In genomic region chr2:231709636-231709980, GRCh38 we compare ENCODE assay signal across 8 cellular contexts. TPM values are rescaled to one million over a fixed set of nuclear protein-coding genes. Genes with fewer than 3 reads are reported as not detected.
A peak's percentile ranks its signal among the peaks of the same experiment; 100 is the strongest.
DNase-seq lines count a peak whose midpoint lies in the region; ATAC-seq and TF ChIP-seq lines count a peak whose summit lies in the region.

No MANE protein-coding gene starts in this region.

- H3K27ac ChIP-seq in GM23338 (ENCODE audit: low read depth) (peak overlapping the region; percentile 99), lung (ENCODE audit: low read depth in 1 of 2, low read length in 1 of 2) (peak overlapping the region; percentile 98), suprapubic skin (peak overlapping the region; percentile 98)

- TF ChIP-seq EP300 in suprapubic skin (IDR thresholded peaks at IDR 0.05) = no peak

- H3K9me3 ChIP-seq in lung (ENCODE audit: control insufficient read depth in 2 of 2, insufficient read depth in 1 of 2, low read length in 1 of 2) (no peaks in the 10 kb centered on the region), suprapubic skin (no peaks in the 10 kb centered on the region)

- H3F3A ChIP-seq in GM23338 (replicated peaks; ENCODE audit: low read depth) = peaks cover 47% of the 10 kb centered on the region

- H3K4me2 ChIP-seq in GM23338 = peak overlapping the region; percentile 100

- no peak overlapping the region for H2AFZ ChIP-seq in GM23338

- peaks cover 30% of the 10 kb centered on the region for H3K4me1 Mint-ChIP-seq in GM23338

- H3K27me3 ChIP-seq in GM23338 (ENCODE audit: insufficient read depth) (no peaks in the 10 kb centered on the region), lung (ENCODE audit: control insufficient read depth, insufficient read depth) (no peaks in the 10 kb centered on the region), suprapubic skin (no peaks in the 10 kb centered on the region)

- ATAC-seq in GM23338 = no peak
- no peak for ATAC-seq in lung (ENCODE audit: insufficient read depth, low FRiP score)
- no peak for ATAC-seq in GM18907 (IDR thresholded peaks at IDR 0.05; ENCODE audit: unreplicated experiment)

- no peak for DNase-seq in GM23338 (ENCODE audit: low spot score)
- DNase-seq in RPMI8226 = peak; percentile 56
- DNase-seq in cerebellar cortex (ENCODE audit: low spot score) = peak; percentile 38
- DNase-seq in lung (ENCODE audit: low spot score) = peak; percentile 64
- peak in 1 of 2 donors; percentile 84 for DNase-seq in suprapubic skin (ENCODE audit: low spot score in 2 of 2)
- DNase-seq in putamen (ENCODE audit: low spot score) = no peak
- no peak for DNase-seq in LoVo (ENCODE audit: low spot score)

- 0% methylated on average over 33 of the region's 33 CpGs for WGBS in lung, 2 donors
- 0% methylated on average over 8 of the region's 33 CpGs for WGBS in suprapubic skin

- H3K9me3 Mint-ChIP-seq in GM23338 = peaks cover 22% of the 10 kb centered on the region

- TF ChIP-seq CTCF in GM23338 (conservative IDR thresholded peaks at IDR 0.05; ENCODE audit: low read depth in 2 of 2) (no peak), lung (IDR thresholded peaks at IDR 0.05; ENCODE audit: control extremely low read depth, extremely low read depth) (no peak), suprapubic skin (IDR thresholded peaks at IDR 0.05) (no peak)

- H3K36me3 ChIP-seq in GM23338 (ENCODE audit: insufficient read depth) (peaks cover 29% of the 10 kb centered on the region), lung (ENCODE audit: control insufficient read depth in 2 of 2, insufficient read depth in 2 of 2, low read length in 2 of 2) (peaks cover 0 to 15% of the 10 kb centered on the region in 2 donors), suprapubic skin (peaks cover 18% of the 10 kb centered on the region)

- peaks cover 65% of the 10 kb centered on the region for H3K27me3 Mint-ChIP-seq in GM23338 (ENCODE audit: insufficient read depth, low read depth, poor library complexity)

- H3K36me3 Mint-ChIP-seq in GM23338 (ENCODE audit: low read depth) = peaks cover 56% of the 10 kb centered on the region

- no peak for TF ChIP-seq POLR2A in suprapubic skin (IDR thresholded peaks at IDR 0.05)

- H3K4me3 ChIP-seq in GM23338 (peak overlapping the region; percentile 88), lung (peak overlapping the region; percentile 63), suprapubic skin (peak overlapping the region; percentile 98)

- H3K4me3 Mint-ChIP-seq in GM23338 = peak overlapping the region; percentile 95

- H4K20me1 ChIP-seq in GM23338 (replicated peaks; ENCODE audit: insufficient read depth) = peaks cover 17% of the 10 kb centered on the region

- H3K27ac Mint-ChIP-seq in GM23338 = peak overlapping the region; percentile 99

- H3K4me1 ChIP-seq in GM23338 (ENCODE audit: insufficient read depth) = peaks cover 35% of the 10 kb centered on the region
- peaks cover 3 to 15% of the 10 kb centered on the region in 2 donors for H3K4me1 ChIP-seq in lung (ENCODE audit: control insufficient read depth in 2 of 2, insufficient read depth in 2 of 2, low read length in 2 of 2)
- peaks cover 52% of the 10 kb centered on the region for H3K4me1 ChIP-seq in suprapubic skin

- H3K9me2 ChIP-seq in GM23338 (ENCODE audit: insufficient read depth) = no peaks in the 10 kb centered on the region

- peaks cover 72% of the 10 kb centered on the region for H3K79me2 ChIP-seq in GM23338 (replicated peaks; ENCODE audit: insufficient read depth)

TF ChIP-seq in GM23338, 12 proteins besides CTCF, POLR2A, EP300 and RAD21 (continues in another document):
- TF ChIP-seq REST (IDR thresholded peaks at IDR 0.05; ENCODE audit: unreplicated experiment) (no peak), EZH2phosphoT487 (IDR thresholded peaks at IDR 0.05; ENCODE audit: unreplicated experiment) (no peak), JUNB (IDR thresholded peaks at IDR 0.05; ENCODE audit: unreplicated experiment) (no peak), STAT1 (IDR thresholded peaks at IDR 0.05; ENCODE audit: unreplicated experiment) (no peak), ZNF331 (CRISPR knock-in tag; IDR thresholded peaks at IDR 0.05; ENCODE audit: low read depth) (no peak), ZNF114 (CRISPR knock-in tag; IDR thresholded peaks at IDR 0.05) (no peak)
- TF ChIP-seq, protein P1, sequence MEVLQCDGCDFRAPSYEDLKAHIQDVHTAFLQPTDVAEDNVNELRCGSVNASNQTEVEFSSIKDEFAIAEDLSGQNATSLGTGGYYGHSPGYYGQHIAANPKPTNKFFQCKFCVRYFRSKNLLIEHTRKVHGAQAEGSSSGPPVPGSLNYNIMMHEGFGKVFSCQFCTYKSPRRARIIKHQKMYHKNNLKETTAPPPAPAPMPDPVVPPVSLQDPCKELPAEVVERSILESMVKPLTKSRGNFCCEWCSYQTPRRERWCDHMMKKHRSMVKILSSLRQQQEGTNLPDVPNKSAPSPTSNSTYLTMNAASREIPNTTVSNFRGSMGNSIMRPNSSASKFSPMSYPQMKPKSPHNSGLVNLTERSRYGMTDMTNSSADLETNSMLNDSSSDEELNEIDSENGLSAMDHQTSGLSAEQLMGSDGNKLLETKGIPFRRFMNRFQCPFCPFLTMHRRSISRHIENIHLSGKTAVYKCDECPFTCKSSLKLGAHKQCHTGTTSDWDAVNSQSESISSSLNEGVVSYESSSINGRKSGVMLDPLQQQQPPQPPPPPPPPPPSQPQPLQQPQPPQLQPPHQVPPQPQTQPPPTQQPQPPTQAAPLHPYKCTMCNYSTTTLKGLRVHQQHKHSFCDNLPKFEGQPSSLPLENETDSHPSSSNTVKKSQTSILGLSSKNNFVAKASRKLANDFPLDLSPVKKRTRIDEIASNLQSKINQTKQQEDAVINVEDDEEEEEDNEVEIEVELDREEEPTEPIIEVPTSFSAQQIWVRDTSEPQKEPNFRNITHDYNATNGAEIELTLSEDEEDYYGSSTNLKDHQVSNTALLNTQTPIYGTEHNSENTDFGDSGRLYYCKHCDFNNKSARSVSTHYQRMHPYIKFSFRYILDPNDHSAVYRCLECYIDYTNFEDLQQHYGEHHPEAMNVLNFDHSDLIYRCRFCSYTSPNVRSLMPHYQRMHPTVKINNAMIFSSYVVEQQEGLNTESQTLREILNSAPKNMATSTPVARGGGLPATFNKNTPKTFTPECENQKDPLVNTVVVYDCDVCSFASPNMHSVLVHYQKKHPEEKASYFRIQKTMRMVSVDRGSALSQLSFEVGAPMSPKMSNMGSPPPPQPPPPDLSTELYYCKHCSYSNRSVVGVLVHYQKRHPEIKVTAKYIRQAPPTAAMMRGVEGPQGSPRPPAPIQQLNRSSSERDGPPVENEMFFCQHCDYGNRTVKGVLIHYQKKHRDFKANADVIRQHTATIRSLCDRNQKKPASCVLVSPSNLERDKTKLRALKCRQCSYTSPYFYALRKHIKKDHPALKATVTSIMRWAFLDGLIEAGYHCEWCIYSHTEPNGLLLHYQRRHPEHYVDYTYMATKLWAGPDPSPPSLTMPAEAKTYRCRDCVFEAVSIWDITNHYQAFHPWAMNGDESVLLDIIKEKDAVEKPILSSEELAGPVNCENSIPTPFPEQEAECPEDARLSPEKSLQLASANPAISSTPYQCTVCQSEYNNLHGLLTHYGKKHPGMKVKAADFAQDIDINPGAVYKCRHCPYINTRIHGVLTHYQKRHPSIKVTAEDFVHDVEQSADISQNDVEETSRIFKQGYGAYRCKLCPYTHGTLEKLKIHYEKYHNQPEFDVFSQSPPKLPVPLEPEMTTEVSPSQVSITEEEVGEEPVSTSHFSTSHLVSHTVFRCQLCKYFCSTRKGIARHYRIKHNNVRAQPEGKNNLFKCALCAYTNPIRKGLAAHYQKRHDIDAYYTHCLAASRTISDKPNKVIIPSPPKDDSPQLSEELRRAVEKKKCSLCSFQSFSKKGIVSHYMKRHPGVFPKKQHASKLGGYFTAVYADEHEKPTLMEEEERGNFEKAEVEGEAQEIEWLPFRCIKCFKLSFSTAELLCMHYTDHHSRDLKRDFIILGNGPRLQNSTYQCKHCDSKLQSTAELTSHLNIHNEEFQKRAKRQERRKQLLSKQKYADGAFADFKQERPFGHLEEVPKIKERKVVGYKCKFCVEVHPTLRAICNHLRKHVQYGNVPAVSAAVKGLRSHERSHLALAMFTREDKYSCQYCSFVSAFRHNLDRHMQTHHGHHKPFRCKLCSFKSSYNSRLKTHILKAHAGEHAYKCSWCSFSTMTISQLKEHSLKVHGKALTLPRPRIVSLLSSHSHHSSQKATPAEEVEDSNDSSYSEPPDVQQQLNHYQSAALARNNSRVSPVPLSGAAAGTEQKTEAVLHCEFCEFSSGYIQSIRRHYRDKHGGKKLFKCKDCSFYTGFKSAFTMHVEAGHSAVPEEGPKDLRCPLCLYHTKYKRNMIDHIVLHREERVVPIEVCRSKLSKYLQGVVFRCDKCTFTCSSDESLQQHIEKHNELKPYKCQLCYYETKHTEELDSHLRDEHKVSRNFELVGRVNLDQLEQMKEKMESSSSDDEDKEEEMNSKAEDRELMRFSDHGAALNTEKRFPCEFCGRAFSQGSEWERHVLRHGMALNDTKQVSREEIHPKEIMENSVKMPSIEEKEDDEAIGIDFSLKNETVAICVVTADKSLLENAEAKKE (CRISPR knock-in tag; IDR thresholded peaks at IDR 0.05) = no peak

RNA-seq across cellular contexts. Expression of gene PTMA, which starts 1.3 kb away (rescaled TPM):
- 1,861 and 2,007 TPM in 2 replicates for total RNA-seq in GM23338 (2014; rRNA removed; shearing (Covaris generic))
- 8,990 and 10,188 TPM in 2 replicates for polyA plus RNA-seq in GM23338 (2016; fragmentation: Nextera tagmentation; extraction: Ambion mirVana)
- 100 to 1,000 TPM; 755 to 925 TPM for total RNA-seq in lung
- polyA plus RNA-seq in lung = 1,000 to 10,000 TPM; 1,633 to 1,655 TPM
- 1,000 to 10,000 TPM in 3 of 4 donors, 100 to 1,000 TPM in 1; 781 to 1,090 (median 1,063) TPM for total RNA-seq in suprapubic skin

Comparison
In these comparisons a context has a peak if more than half of its experiments do, and no peak if none do; other contexts are left out.
1. DNase-seq: peak in RPMI8226 (single experiment), cerebellar cortex (single experiment) and lung (single experiment); none in GM23338 (single experiment), putamen (single experiment) and LoVo (single experiment).
2. Peak in every context shown above with its lines, with median percentiles within 50 percentile points of each other: H3K27ac ChIP-seq and H3K4me3 ChIP-seq.